ENCODE assay signal across 1 cellular context in genomic region chr1:42682739-42683529, GRCh38.
TF ChIP-seq lines count a peak whose summit lies in the region.

No MANE protein-coding gene starts in this region.

TF ChIP-seq in K562, 482 proteins besides CTCF, POLR2A, EP300 and RAD21 (continued from another document and continues in another):
- TF ChIP-seq, protein P1, sequence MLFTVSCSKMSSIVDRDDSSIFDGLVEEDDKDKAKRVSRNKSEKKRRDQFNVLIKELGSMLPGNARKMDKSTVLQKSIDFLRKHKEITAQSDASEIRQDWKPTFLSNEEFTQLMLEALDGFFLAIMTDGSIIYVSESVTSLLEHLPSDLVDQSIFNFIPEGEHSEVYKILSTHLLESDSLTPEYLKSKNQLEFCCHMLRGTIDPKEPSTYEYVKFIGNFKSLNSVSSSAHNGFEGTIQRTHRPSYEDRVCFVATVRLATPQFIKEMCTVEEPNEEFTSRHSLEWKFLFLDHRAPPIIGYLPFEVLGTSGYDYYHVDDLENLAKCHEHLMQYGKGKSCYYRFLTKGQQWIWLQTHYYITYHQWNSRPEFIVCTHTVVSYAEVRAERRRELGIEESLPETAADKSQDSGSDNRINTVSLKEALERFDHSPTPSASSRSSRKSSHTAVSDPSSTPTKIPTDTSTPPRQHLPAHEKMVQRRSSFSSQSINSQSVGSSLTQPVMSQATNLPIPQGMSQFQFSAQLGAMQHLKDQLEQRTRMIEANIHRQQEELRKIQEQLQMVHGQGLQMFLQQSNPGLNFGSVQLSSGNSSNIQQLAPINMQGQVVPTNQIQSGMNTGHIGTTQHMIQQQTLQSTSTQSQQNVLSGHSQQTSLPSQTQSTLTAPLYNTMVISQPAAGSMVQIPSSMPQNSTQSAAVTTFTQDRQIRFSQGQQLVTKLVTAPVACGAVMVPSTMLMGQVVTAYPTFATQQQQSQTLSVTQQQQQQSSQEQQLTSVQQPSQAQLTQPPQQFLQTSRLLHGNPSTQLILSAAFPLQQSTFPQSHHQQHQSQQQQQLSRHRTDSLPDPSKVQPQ (CRISPR knock-in tag; IDR thresholded peaks at IDR 0.05; ENCODE audit: borderline replicate concordance) = no peak
- no peak for TF ChIP-seq WHSC1 (IDR thresholded peaks at IDR 0.05; ENCODE audit: low read length)
- no peak for TF ChIP-seq CBX2 (IDR thresholded peaks at IDR 0.05; ENCODE audit: insufficient read depth, low read length, poor library complexity, severe bottlenecking)
- TF ChIP-seq, protein P2, sequence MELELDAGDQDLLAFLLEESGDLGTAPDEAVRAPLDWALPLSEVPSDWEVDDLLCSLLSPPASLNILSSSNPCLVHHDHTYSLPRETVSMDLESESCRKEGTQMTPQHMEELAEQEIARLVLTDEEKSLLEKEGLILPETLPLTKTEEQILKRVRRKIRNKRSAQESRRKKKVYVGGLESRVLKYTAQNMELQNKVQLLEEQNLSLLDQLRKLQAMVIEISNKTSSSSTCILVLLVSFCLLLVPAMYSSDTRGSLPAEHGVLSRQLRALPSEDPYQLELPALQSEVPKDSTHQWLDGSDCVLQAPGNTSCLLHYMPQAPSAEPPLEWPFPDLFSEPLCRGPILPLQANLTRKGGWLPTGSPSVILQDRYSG (tag; conservative IDR thresholded peaks at IDR 0.05; ENCODE audit: low read depth) = no peak
- no peak for TF ChIP-seq HDGF (IDR thresholded peaks at IDR 0.05)
- no peak for TF ChIP-seq BRF2 (IDR thresholded peaks at IDR 0.05; ENCODE audit: borderline replicate concordance, insufficient read depth, insufficient read length)
- no peak for TF ChIP-seq KDM1A (IDR thresholded peaks at IDR 0.05)
- TF ChIP-seq TCF3 (CRISPR knock-in tag; IDR thresholded peaks at IDR 0.05) = no peak
- TF ChIP-seq MTA1 (IDR thresholded peaks at IDR 0.05; ENCODE audit: borderline replicate concordance) = no peak
- no peak for TF ChIP-seq NR1H2 (CRISPR knock-in tag; IDR thresholded peaks at IDR 0.05)
- no peak for TF ChIP-seq ZNF184 (CRISPR knock-in tag; IDR thresholded peaks at IDR 0.05)
- peak; percentile 14; the same call in 1 of the 2 replicates for TF ChIP-seq ZNF354B (CRISPR knock-in tag; IDR thresholded peaks at IDR 0.05)
- no peak for TF ChIP-seq ASH1L (IDR thresholded peaks at IDR 0.05; ENCODE audit: borderline replicate concordance, low read depth, partially characterized antibody)
- no peak for TF ChIP-seq GTF3C2 (IDR thresholded peaks at IDR 0.05; ENCODE audit: borderline replicate concordance, extremely low read depth, insufficient read length)
- TF ChIP-seq CEBPG (CRISPR knock-in tag; IDR thresholded peaks at IDR 0.05) = no peak
- TF ChIP-seq CEBPG (tag; conservative IDR thresholded peaks at IDR 0.05 in 1 of 2, IDR thresholded peaks at IDR 0.05 in 1 of 2) = no peak
- TF ChIP-seq ZNF778 (CRISPR knock-in tag; IDR thresholded peaks at IDR 0.05) = no peak
- no peak for TF ChIP-seq ETS2 (tag; IDR thresholded peaks at IDR 0.05; ENCODE audit: borderline replicate concordance, poor library complexity, severe bottlenecking)
- TF ChIP-seq NCOR1 (IDR thresholded peaks at IDR 0.05) = peak; percentile 68
- no peak for TF ChIP-seq PKNOX1 (IDR thresholded peaks at IDR 0.05)
- TF ChIP-seq NONO (IDR thresholded peaks at IDR 0.05; ENCODE audit: low read depth in 2 of 2, low read length in 1 of 2) = peak; percentile 76 to 94
- TF ChIP-seq RUNX1 (IDR thresholded peaks at IDR 0.05; ENCODE audit: low read depth) = no peak
- no peak for TF ChIP-seq PCBP2 (IDR thresholded peaks at IDR 0.05; ENCODE audit: low read depth, low read length, poor library complexity, severe bottlenecking)
- TF ChIP-seq CHD2 (IDR thresholded peaks at IDR 0.05; ENCODE audit: low read depth, low read length) = no peak
- TF ChIP-seq RCOR1 (IDR thresholded peaks at IDR 0.05; ENCODE audit: borderline replicate concordance in 1 of 2, low read depth in 2 of 2, low read length in 2 of 2) = no peak; a peak in 1 of 4 replicates
- TF ChIP-seq RFX7 (CRISPR knock-in tag; IDR thresholded peaks at IDR 0.05) = no peak
- no peak for TF ChIP-seq POLR3A (IDR thresholded peaks at IDR 0.05; ENCODE audit: borderline replicate concordance, extremely low read depth, insufficient read depth, insufficient read length)
- TF ChIP-seq ZNF444 (CRISPR knock-in tag; IDR thresholded peaks at IDR 0.05) = no peak
- no peak for TF ChIP-seq GTF2A2 (tag; IDR thresholded peaks at IDR 0.05)
- TF ChIP-seq SMAD3 (CRISPR knock-in tag; conservative IDR thresholded peaks at IDR 0.05) = no peak
- TF ChIP-seq THRAP3 (IDR thresholded peaks at IDR 0.05; ENCODE audit: borderline replicate concordance) = no peak
- TF ChIP-seq, protein P3, sequence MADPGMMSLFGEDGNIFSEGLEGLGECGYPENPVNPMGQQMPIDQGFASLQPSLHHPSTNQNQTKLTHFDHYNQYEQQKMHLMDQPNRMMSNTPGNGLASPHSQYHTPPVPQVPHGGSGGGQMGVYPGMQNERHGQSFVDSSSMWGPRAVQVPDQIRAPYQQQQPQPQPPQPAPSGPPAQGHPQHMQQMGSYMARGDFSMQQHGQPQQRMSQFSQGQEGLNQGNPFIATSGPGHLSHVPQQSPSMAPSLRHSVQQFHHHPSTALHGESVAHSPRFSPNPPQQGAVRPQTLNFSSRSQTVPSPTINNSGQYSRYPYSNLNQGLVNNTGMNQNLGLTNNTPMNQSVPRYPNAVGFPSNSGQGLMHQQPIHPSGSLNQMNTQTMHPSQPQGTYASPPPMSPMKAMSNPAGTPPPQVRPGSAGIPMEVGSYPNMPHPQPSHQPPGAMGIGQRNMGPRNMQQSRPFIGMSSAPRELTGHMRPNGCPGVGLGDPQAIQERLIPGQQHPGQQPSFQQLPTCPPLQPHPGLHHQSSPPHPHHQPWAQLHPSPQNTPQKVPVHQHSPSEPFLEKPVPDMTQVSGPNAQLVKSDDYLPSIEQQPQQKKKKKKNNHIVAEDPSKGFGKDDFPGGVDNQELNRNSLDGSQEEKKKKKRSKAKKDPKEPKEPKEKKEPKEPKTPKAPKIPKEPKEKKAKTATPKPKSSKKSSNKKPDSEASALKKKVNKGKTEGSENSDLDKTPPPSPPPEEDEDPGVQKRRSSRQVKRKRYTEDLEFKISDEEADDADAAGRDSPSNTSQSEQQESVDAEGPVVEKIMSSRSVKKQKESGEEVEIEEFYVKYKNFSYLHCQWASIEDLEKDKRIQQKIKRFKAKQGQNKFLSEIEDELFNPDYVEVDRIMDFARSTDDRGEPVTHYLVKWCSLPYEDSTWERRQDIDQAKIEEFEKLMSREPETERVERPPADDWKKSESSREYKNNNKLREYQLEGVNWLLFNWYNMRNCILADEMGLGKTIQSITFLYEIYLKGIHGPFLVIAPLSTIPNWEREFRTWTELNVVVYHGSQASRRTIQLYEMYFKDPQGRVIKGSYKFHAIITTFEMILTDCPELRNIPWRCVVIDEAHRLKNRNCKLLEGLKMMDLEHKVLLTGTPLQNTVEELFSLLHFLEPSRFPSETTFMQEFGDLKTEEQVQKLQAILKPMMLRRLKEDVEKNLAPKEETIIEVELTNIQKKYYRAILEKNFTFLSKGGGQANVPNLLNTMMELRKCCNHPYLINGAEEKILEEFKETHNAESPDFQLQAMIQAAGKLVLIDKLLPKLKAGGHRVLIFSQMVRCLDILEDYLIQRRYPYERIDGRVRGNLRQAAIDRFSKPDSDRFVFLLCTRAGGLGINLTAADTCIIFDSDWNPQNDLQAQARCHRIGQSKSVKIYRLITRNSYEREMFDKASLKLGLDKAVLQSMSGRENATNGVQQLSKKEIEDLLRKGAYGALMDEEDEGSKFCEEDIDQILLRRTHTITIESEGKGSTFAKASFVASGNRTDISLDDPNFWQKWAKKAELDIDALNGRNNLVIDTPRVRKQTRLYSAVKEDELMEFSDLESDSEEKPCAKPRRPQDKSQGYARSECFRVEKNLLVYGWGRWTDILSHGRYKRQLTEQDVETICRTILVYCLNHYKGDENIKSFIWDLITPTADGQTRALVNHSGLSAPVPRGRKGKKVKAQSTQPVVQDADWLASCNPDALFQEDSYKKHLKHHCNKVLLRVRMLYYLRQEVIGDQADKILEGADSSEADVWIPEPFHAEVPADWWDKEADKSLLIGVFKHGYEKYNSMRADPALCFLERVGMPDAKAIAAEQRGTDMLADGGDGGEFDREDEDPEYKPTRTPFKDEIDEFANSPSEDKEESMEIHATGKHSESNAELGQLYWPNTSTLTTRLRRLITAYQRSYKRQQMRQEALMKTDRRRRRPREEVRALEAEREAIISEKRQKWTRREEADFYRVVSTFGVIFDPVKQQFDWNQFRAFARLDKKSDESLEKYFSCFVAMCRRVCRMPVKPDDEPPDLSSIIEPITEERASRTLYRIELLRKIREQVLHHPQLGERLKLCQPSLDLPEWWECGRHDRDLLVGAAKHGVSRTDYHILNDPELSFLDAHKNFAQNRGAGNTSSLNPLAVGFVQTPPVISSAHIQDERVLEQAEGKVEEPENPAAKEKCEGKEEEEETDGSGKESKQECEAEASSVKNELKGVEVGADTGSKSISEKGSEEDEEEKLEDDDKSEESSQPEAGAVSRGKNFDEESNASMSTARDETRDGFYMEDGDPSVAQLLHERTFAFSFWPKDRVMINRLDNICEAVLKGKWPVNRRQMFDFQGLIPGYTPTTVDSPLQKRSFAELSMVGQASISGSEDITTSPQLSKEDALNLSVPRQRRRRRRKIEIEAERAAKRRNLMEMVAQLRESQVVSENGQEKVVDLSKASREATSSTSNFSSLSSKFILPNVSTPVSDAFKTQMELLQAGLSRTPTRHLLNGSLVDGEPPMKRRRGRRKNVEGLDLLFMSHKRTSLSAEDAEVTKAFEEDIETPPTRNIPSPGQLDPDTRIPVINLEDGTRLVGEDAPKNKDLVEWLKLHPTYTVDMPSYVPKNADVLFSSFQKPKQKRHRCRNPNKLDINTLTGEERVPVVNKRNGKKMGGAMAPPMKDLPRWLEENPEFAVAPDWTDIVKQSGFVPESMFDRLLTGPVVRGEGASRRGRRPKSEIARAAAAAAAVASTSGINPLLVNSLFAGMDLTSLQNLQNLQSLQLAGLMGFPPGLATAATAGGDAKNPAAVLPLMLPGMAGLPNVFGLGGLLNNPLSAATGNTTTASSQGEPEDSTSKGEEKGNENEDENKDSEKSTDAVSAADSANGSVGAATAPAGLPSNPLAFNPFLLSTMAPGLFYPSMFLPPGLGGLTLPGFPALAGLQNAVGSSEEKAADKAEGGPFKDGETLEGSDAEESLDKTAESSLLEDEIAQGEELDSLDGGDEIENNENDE (IDR thresholded peaks at IDR 0.05; ENCODE audit: low read depth, low read length) = no peak
- TF ChIP-seq ELF2 (CRISPR knock-in tag; IDR thresholded peaks at IDR 0.05) = no peak
- peak; percentile 53 to 85; a peak in 3 of 4 replicates for TF ChIP-seq MAZ (CRISPR knock-in tag; conservative IDR thresholded peaks at IDR 0.05 in 1 of 2, IDR thresholded peaks at IDR 0.05 in 1 of 2)
- no peak for TF ChIP-seq SRSF9 (IDR thresholded peaks at IDR 0.05; ENCODE audit: borderline replicate concordance, low read depth, low read length)
- TF ChIP-seq ZNF764 (CRISPR knock-in tag; IDR thresholded peaks at IDR 0.05; ENCODE audit: low read depth) = no peak
- TF ChIP-seq ZC3H4 (CRISPR knock-in tag; IDR thresholded peaks at IDR 0.05; ENCODE audit: borderline replicate concordance) = peak; percentile 95
- TF ChIP-seq ZNF507 (tag; conservative IDR thresholded peaks at IDR 0.05) = no peak
- TF ChIP-seq NRF1 (conservative IDR thresholded peaks at IDR 0.05 in 1 of 2, IDR thresholded peaks at IDR 0.05 in 1 of 2) = peak; percentile 83 to 86
- no peak for TF ChIP-seq HDAC6 (IDR thresholded peaks at IDR 0.05; ENCODE audit: low read depth, low read length)
- no peak for TF ChIP-seq YBX1 (IDR thresholded peaks at IDR 0.05)
- TF ChIP-seq SETDB1 (IDR thresholded peaks at IDR 0.05; ENCODE audit: low read length) = no peak
- no peak for TF ChIP-seq HOXB6 (CRISPR knock-in tag; IDR thresholded peaks at IDR 0.05; ENCODE audit: borderline replicate concordance)
- TF ChIP-seq NEUROD1 (IDR thresholded peaks at IDR 0.05; ENCODE audit: borderline replicate concordance, low read depth, low read length, partially characterized antibody) = peak; percentile 29
- TF ChIP-seq TCF15 (CRISPR knock-in tag; IDR thresholded peaks at IDR 0.05) = no peak
- TF ChIP-seq TCFL5 (CRISPR knock-in tag; conservative IDR thresholded peaks at IDR 0.05) = no peak
- no peak for TF ChIP-seq DPF2 (IDR thresholded peaks at IDR 0.05)
- no peak for TF ChIP-seq HNRNPK (IDR thresholded peaks at IDR 0.05; ENCODE audit: low read depth, low read length, poor library complexity, severe bottlenecking)
- no peak for TF ChIP-seq TARDBP (IDR thresholded peaks at IDR 0.05)
- TF ChIP-seq EWSR1 (IDR thresholded peaks at IDR 0.05; ENCODE audit: borderline replicate concordance, low read depth, partially characterized antibody) = no peak
